23 cellular contexts compared by ENCODE assay signal in the genomic region with DNA sequence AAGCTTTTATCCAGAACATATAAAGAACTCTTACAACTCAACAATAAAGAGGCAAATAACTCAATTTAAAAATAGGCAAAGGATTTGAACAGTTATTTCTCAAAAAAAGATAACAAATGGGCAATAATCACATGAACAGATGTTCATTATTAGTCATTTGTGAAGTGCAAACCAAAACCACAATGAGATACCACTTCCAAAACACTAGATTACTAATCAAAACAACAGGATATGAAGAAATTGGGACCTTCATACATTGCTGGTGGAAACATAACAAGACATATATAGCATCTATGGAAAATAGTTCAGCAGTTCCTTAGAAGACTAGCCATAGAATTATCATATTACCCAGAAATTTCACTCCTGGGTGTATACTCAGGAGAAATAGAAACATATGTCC.
DNase-seq lines count a peak whose midpoint lies in the region; ATAC-seq and TF ChIP-seq lines count a peak whose summit lies in the region.
"Had no signal": no experiment of that assay in that cellular context is flagged by ENCODE, and none has a peak within 500 bp of the region (broad histone marks: within the 10 kb centered on the region; RNA-seq: fewer than 3 reads in every experiment).

No MANE protein-coding gene starts in this region.

- H3K9me3 Mint-ChIP-seq in T-helper 2 cell treated with Interferon-gamma antibody and Interleukin-4, amounts not matched to agents 5 μg/mL and 100 μg/mL, for 36 hours, result no peaks in the 10 kb centered on the region

- peak; percentile 75 for DNase-seq in HCEC 1CT
- peak; percentile 47 for DNase-seq in HT1080 (ENCODE audit: low read depth)
- DNase-seq in choroid plexus epithelial cell (ENCODE audit: low read depth), result peak; percentile 4
- DNase-seq in NCI-H1048 (lab: John Stamatoyannopoulos, UW), result no peak
- DNase-seq in A172 (ENCODE audit: low spot score), result no peak
- no peak for DNase-seq in NCI-H748 treated with DMSO at 0.1 percent for 48 hours (lab: John Stamatoyannopoulos, UW)
- DNase-seq in T-helper 2 cell treated with Interferon-gamma antibody and Interleukin-4, amounts not matched to agents 5 μg/mL and 100 μg/mL, for 36 hours (ENCODE audit: low spot score), result no peak
- DNase-seq: activated gamma-delta T cell; amniotic stem cell; endodermal cell; hypothalamus; kidney glomerular epithelial cell; natural killer cell; NCI-H2171 treated with DMSO at 0.1 percent for 48 hours; NCI-H82; pancreas; stimulated activated naive CD4-positive, alpha-beta T cell treated with Interleukin-2 at 50 U/mL for 16 hours; tibial artery had no signal

- no peaks in the 10 kb centered on the region for H3K36me3 Mint-ChIP-seq in T-helper 2 cell treated with Interferon-gamma antibody and Interleukin-4, amounts not matched to agents 5 μg/mL and 100 μg/mL, for 36 hours (ENCODE audit: low read depth)
- H3K36me3 Mint-ChIP-seq: memory B cell, natural killer cell had no signal

- no peak overlapping the region for H3K4me3 ChIP-seq in choroid plexus epithelial cell (ENCODE audit: low read depth, low read length)
- H3K4me3 ChIP-seq: K562, pancreas, tibial artery had no signal

- no peak overlapping the region for H3K4me3 Mint-ChIP-seq in T-helper 2 cell treated with Interferon-gamma antibody and Interleukin-4, amounts not matched to agents 5 μg/mL and 100 μg/mL, for 36 hours
- H3K4me3 Mint-ChIP-seq: endodermal cell, memory B cell, natural killer cell had no signal

- no peak overlapping the region for H3K27ac Mint-ChIP-seq in T-helper 2 cell treated with Interferon-gamma antibody and Interleukin-4, amounts not matched to agents 5 μg/mL and 100 μg/mL, for 36 hours
- H3K27ac Mint-ChIP-seq: endodermal cell, memory B cell, natural killer cell had no signal

- peak; percentile 65 for ATAC-seq in GM18502 (IDR thresholded peaks at IDR 0.05; ENCODE audit: poor library complexity, unreplicated experiment)
- ATAC-seq: K562, natural killer cell, Panc1, pancreas, sciatic nerve had no signal

- no peaks in the 10 kb centered on the region for H3K27me3 Mint-ChIP-seq in T-helper 2 cell treated with Interferon-gamma antibody and Interleukin-4, amounts not matched to agents 5 μg/mL and 100 μg/mL, for 36 hours (ENCODE audit: low read depth)
- H3K27me3 Mint-ChIP-seq: memory B cell had no signal

- TF ChIP-seq CTCF in choroid plexus epithelial cell (conservative IDR thresholded peaks at IDR 0.05; ENCODE audit: low read depth, low read length), result no peak

- peaks cover 7% of the 10 kb centered on the region for H3K4me1 Mint-ChIP-seq in T-helper 2 cell treated with Interferon-gamma antibody and Interleukin-4, amounts not matched to agents 5 μg/mL and 100 μg/mL, for 36 hours (ENCODE audit: low read depth)
- H3K4me1 Mint-ChIP-seq: endodermal cell, memory B cell, natural killer cell had no signal

Comparison
In these comparisons a context has a peak if more than half of its experiments do, and no peak if none do; other contexts are left out.
1. DNase-seq: peak in HCEC 1CT (single experiment), HT1080 (single experiment) and choroid plexus epithelial cell (single experiment); none in NCI-H1048 (single experiment), A172 (single experiment), NCI-H748 treated with DMSO at 0.1 percent for 48 hours (single experiment) and T-helper 2 cell treated with Interferon-gamma antibody and Interleukin-4, amounts not matched to agents 5 μg/mL and 100 μg/mL, for 36 hours (single experiment).